31 cellular contexts compared by ENCODE assay signal in genomic region chr1:96059276-96059675, GRCh38.
"Had no signal": no experiment of that assay in that cellular context is flagged by ENCODE, and none has a peak within 500 bp of the region (broad histone marks: within the 10 kb centered on the region; RNA-seq: fewer than 3 reads in every experiment).

No MANE protein-coding gene starts in this region.

- H3K36me3 ChIP-seq: adrenal gland, brain microvascular endothelial cell, breast epithelium had no signal

- ATAC-seq: activated CD8-positive, alpha-beta T cell treated with anti-CD3 and anti-CD28 coated beads for 36 hours; activated naive CD4-positive, alpha-beta T cell treated with anti-CD3 and anti-CD28 coated beads, Interleukin-2, amount 50 U/mL, for 72 hours; activated T-cell treated with anti-CD3 and anti-CD28 coated beads, Interleukin-2, amount 50 U/mL, for 4 hours; activated T-cell treated with anti-CD3 and anti-CD28 coated beads, Interleukin-2, amount 50 U/mL, for 72 hours; activated T-helper 17 cell treated with anti-CD3 and anti-CD28 coated beads, Interleukin-2, amount 50 U/mL, for 72 hours; body of pancreas had no signal

- DNase-seq: activated B cell treated with CpG ODN at 0.5 μM for 24 hours; activated CD4-positive, alpha-beta memory T cell treated with anti-CD3 and anti-CD28 coated beads for 36 hours; activated CD4-positive, alpha-beta T cell treated with anti-CD3 and anti-CD28 coated beads for 4 hours; activated CD4-positive, alpha-beta T cell treated with anti-CD3 and anti-CD28 coated beads, Interleukin-2, amount 10 ng/mL, durations not matched to agents 24 days and 14 days; activated CD4-positive, alpha-beta T cell treated with anti-CD3 and anti-CD28 coated beads, Interleukin-2, amount 50 U/mL, for 1 hour; activated CD4-positive, alpha-beta T cell treated with anti-CD3 and anti-CD28 coated beads, Interleukin-2, amount 50 U/mL, for 4 hours; activated CD4-positive, CD25-positive, alpha-beta regulatory T cell treated with anti-CD3 and anti-CD28 coated beads, Interleukin-2, amount 50 U/mL, for 72 hours; activated CD8-positive, alpha-beta memory T cell treated with anti-CD3 and anti-CD28 coated beads, Interleukin-2, amount 50 U/mL, for 4 hours; activated CD8-positive, alpha-beta T cell treated with anti-CD3 and anti-CD28 coated beads for 36 hours; activated effector memory CD4-positive, alpha-beta T cell treated with anti-CD3 and anti-CD28 coated beads, Interleukin-2, amount 50 U/mL, for 16 hours; activated gamma-delta T cell treated with Interleukin-2 at 50 U/mL for 16 hours; activated naive CD4-positive, alpha-beta T cell; activated naive CD4-positive, alpha-beta T cell treated with anti-CD3 and anti-CD28 coated beads for 36 hours; activated naive CD4-positive, alpha-beta T cell treated with anti-CD3 and anti-CD28 coated beads, Interleukin-2, amount 50 U/mL, for 16 hours; activated naive CD8-positive, alpha-beta T cell treated with anti-CD3 and anti-CD28 coated beads for 36 hours; activated T-cell treated with anti-CD3 and anti-CD28 coated beads for 4 hours; activated T-cell treated with anti-CD3 and anti-CD28 coated beads, Interleukin-2, amount 50 U/mL, for 1 hour; activated T-cell treated with anti-CD3 and anti-CD28 coated beads, Interleukin-2, amount 50 U/mL, for 4 hours; activated T-cell treated with anti-CD3 and anti-CD28 coated beads, Interleukin-2, amount 50 U/mL, for 72 hours; amniotic stem cell; aorta; body of pancreas; brain microvascular endothelial cell; central memory CD4-positive, alpha-beta T cell; T-helper 2 cell; T-helper 9 cell had no signal

- H3K27ac ChIP-seq: adrenal gland, body of pancreas, brain microvascular endothelial cell, breast epithelium, VCaP had no signal

- H3K9me3 ChIP-seq: adrenal gland, body of pancreas, breast epithelium had no signal

- H3K4me1 ChIP-seq: adrenal gland, body of pancreas, breast epithelium had no signal

- H3K4me3 ChIP-seq: adrenal gland, body of pancreas, breast epithelium had no signal

- H3K27me3 ChIP-seq: adrenal gland, body of pancreas, brain microvascular endothelial cell, breast epithelium had no signal
